1 cellular context compared by ENCODE assay signal in genomic region chr21:41763398-41763931, GRCh38.
TF ChIP-seq lines count a peak whose summit lies in the region.

No MANE protein-coding gene starts in this region.

TF ChIP-seq in WTC11, 78 proteins besides CTCF, POLR2A, EP300 and RAD21 (continued from another document):
- TF ChIP-seq ETV6 (CRISPR knock-in tag; IDR thresholded peaks at IDR 0.05) = no peak
- TF ChIP-seq NR2C2 (CRISPR knock-in tag; IDR thresholded peaks at IDR 0.05) = no peak
- no peak for TF ChIP-seq ZNF121 (CRISPR knock-in tag; IDR thresholded peaks at IDR 0.05)
- TF ChIP-seq ZNF423 (CRISPR knock-in tag; IDR thresholded peaks at IDR 0.05) = no peak
- TF ChIP-seq SP1 (CRISPR knock-in tag; conservative IDR thresholded peaks at IDR 0.05) = no peak
- no peak for TF ChIP-seq ZNF671 (CRISPR knock-in tag; IDR thresholded peaks at IDR 0.05)
- TF ChIP-seq STAT6 (CRISPR knock-in tag; conservative IDR thresholded peaks at IDR 0.05; ENCODE audit: low read depth) = no peak
- TF ChIP-seq RELA (CRISPR knock-in tag; IDR thresholded peaks at IDR 0.05; ENCODE audit: borderline replicate concordance) = no peak
- TF ChIP-seq ATF3 (CRISPR knock-in tag; conservative IDR thresholded peaks at IDR 0.05) = no peak
- no peak for TF ChIP-seq MAX (CRISPR knock-in tag; IDR thresholded peaks at IDR 0.05)
- no peak for TF ChIP-seq MLX (CRISPR knock-in tag; IDR thresholded peaks at IDR 0.05)
- no peak for TF ChIP-seq USF2 (CRISPR knock-in tag; IDR thresholded peaks at IDR 0.05)
